In genomic region chr12:105110851-105111250, GRCh38 we compare ENCODE assay signal across 2 cellular contexts.
TF ChIP-seq lines count a peak whose summit lies in the region.

No MANE protein-coding gene starts in this region.

TF ChIP-seq in A549, 52 proteins besides CTCF, POLR2A, EP300 and RAD21 (continued from another document):
- TF ChIP-seq, protein P1, sequence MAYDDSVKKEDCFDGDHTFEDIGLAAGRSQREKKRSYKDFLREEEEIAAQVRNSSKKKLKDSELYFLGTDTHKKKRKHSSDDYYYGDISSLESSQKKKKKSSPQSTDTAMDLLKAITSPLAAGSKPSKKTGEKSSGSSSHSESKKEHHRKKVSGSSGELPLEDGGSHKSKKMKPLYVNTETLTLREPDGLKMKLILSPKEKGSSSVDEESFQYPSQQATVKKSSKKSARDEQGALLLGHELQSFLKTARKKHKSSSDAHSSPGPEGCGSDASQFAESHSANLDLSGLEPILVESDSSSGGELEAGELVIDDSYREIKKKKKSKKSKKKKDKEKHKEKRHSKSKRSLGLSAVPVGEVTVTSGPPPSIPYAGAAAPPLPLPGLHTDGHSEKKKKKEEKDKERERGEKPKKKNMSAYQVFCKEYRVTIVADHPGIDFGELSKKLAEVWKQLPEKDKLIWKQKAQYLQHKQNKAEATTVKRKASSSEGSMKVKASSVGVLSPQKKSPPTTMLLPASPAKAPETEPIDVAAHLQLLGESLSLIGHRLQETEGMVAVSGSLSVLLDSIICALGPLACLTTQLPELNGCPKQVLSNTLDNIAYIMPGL (CRISPR knock-in tag; IDR thresholded peaks at IDR 0.05; ENCODE audit: borderline replicate concordance): no peak
- TF ChIP-seq EHMT2 (IDR thresholded peaks at IDR 0.05; ENCODE audit: low read depth) (no peak), ZFP36 (IDR thresholded peaks at IDR 0.05; ENCODE audit: borderline replicate concordance, partially characterized antibody) (no peak), GATA3 (IDR thresholded peaks at IDR 0.05; ENCODE audit: borderline replicate concordance) (no peak), KDM1A (IDR thresholded peaks at IDR 0.05; ENCODE audit: low read depth) (no peak), CHD2 (IDR thresholded peaks at IDR 0.05; ENCODE audit: low read length, partially characterized antibody) (no peak), CEBPB (IDR thresholded peaks at IDR 0.05) (no peak), TP53 (CRISPR knock-in tag; IDR thresholded peaks at IDR 0.05) (no peak), ZC3H11A (IDR thresholded peaks at IDR 0.05) (no peak), HEYL (CRISPR knock-in tag; IDR thresholded peaks at IDR 0.05) (no peak), JUN (IDR thresholded peaks at IDR 0.05) (no peak), FOSB (CRISPR knock-in tag; IDR thresholded peaks at IDR 0.05) (no peak), CBX8 (IDR thresholded peaks at IDR 0.05) (no peak), CBX2 (IDR thresholded peaks at IDR 0.05; ENCODE audit: borderline replicate concordance, low read depth) (no peak), BHLHE40 (IDR thresholded peaks at IDR 0.05; ENCODE audit: low read depth, low read length) (no peak), HDAC2 (IDR thresholded peaks at IDR 0.05) (no peak)
- TF ChIP-seq, protein P2, sequence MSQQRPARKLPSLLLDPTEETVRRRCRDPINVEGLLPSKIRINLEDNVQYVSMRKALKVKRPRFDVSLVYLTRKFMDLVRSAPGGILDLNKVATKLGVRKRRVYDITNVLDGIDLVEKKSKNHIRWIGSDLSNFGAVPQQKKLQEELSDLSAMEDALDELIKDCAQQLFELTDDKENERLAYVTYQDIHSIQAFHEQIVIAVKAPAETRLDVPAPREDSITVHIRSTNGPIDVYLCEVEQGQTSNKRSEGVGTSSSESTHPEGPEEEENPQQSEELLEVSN (IDR thresholded peaks at IDR 0.05; ENCODE audit: borderline replicate concordance, low read depth): no peak
- TF ChIP-seq, protein P3, sequence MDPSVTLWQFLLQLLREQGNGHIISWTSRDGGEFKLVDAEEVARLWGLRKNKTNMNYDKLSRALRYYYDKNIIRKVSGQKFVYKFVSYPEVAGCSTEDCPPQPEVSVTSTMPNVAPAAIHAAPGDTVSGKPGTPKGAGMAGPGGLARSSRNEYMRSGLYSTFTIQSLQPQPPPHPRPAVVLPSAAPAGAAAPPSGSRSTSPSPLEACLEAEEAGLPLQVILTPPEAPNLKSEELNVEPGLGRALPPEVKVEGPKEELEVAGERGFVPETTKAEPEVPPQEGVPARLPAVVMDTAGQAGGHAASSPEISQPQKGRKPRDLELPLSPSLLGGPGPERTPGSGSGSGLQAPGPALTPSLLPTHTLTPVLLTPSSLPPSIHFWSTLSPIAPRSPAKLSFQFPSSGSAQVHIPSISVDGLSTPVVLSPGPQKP (IDR thresholded peaks at IDR 0.05; ENCODE audit: low read depth, low read length): no peak
- TF ChIP-seq, protein P4, sequence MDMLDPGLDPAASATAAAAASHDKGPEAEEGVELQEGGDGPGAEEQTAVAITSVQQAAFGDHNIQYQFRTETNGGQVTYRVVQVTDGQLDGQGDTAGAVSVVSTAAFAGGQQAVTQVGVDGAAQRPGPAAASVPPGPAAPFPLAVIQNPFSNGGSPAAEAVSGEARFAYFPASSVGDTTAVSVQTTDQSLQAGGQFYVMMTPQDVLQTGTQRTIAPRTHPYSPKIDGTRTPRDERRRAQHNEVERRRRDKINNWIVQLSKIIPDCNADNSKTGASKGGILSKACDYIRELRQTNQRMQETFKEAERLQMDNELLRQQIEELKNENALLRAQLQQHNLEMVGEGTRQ (IDR thresholded peaks at IDR 0.05): no peak

TF ChIP-seq in GM23338, 12 proteins besides CTCF, POLR2A, EP300 and RAD21 (continued from another document):
- TF ChIP-seq ZNF462 (CRISPR knock-in tag; IDR thresholded peaks at IDR 0.05) (no peak), NANOG (IDR thresholded peaks at IDR 0.05; ENCODE audit: borderline replicate concordance) (no peak), CREB1 (CRISPR knock-in tag; IDR thresholded peaks at IDR 0.05; ENCODE audit: low read depth) (no peak), EZH2phosphoT487 (IDR thresholded peaks at IDR 0.05; ENCODE audit: unreplicated experiment) (no peak), JUNB (IDR thresholded peaks at IDR 0.05; ENCODE audit: unreplicated experiment) (no peak)
TF ChIP-seq in GM23338: peak in this region for 0.
